Comparison of ENCODE assay signal across 18 cellular contexts in the genomic region with DNA sequence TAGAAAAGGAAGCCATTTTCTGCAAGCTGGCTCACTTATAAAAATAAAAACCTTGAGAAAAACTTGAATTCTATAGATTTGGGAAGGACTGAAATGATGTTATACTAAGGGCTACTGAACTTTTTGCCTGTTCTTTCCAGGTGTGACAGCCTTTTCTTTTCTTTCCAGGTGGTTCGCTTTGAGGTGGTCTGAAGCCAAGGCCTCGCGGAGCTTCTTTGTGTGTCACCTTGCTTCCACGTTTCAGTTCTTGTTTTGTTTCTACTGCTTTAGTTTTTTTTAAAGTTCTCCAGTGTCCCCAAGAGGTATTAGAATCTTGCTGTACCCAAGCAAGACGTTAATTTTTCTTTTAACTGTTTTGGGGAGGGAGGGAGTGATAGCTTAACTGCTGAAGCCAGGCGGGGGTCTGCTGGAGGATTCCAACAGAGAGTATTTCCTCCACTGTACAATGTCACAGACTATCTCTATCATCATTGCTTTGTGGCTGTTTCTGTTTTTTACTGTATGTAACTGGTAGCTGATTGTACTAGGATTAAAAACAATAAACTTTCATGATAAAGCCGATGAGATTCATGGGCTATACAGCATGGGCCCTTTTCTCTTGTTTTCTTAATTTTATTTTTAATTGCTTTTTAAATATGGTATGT. TPM values are rescaled to one million over a fixed set of nuclear protein-coding genes. Genes with fewer than 3 reads are reported as not detected.
DNase-seq lines count a peak whose midpoint lies in the region; ATAC-seq and TF ChIP-seq lines count a peak whose summit lies in the region.
"Had no signal": no experiment of that assay in that cellular context is flagged by ENCODE, and none has a peak within 500 bp of the region (broad histone marks: within the 10 kb centered on the region; RNA-seq: fewer than 3 reads in every experiment).

No MANE protein-coding gene starts in this region.

- no peak for TF ChIP-seq CTCF in activated CD8-positive, alpha-beta T cell treated with anti-CD3 and anti-CD28 coated beads for 36 hours (IDR thresholded peaks at IDR 0.05)
- TF ChIP-seq CTCF in natural killer cell (IDR thresholded peaks at IDR 0.05): no peak

- no peaks in the 10 kb centered on the region for H3K9me3 Mint-ChIP-seq in activated CD4-positive, alpha-beta T cell treated with anti-CD3 and anti-CD28 coated beads for 36 hours (ENCODE audit: low read depth)
- no peaks in the 10 kb centered on the region for H3K9me3 Mint-ChIP-seq in activated CD8-positive, alpha-beta T cell treated with anti-CD3 and anti-CD28 coated beads for 36 hours
- no peaks in the 10 kb centered on the region for H3K9me3 Mint-ChIP-seq in natural killer cell
- H3K9me3 Mint-ChIP-seq: neural crest cell had no signal

- intact Hi-C loops in activated CD4-positive, alpha-beta T cell treated with anti-CD3 and anti-CD28 coated beads for 36 hours (cut with DNase I, micrococcal nuclease): no loop called here
- intact Hi-C loops in activated CD8-positive, alpha-beta T cell treated with anti-CD3 and anti-CD28 coated beads for 36 hours (cut with micrococcal nuclease): loop anchor here (10.0 kb wide), 1 partner anchor 221 kb away; the partner anchor contains the start of gene LTBP2
- intact Hi-C loops in natural killer cell (cut with micrococcal nuclease): no loop called here

- CTCF ChIA-PET in activated CD4-positive, alpha-beta T cell treated with anti-CD3 and anti-CD28 coated beads for 36 hours (lab: Charles Lee): interaction anchor here (0.6 to 6.3 kb wide), 8 partner anchors 11 to 900 kb away, joined by 3 to 38 read pairs (median 4); partner anchors contain the start of gene DLST
- CTCF ChIA-PET in activated CD8-positive, alpha-beta T cell treated with anti-CD3 and anti-CD28 coated beads for 36 hours (lab: Charles Lee): interaction anchor here (0.8 to 4.9 kb wide), 7 partner anchors 19 to 253 kb away, joined by 3 to 32 read pairs (median 4); no protein-coding TSS in a partner anchor

- no peak for ATAC-seq in activated CD4-positive, alpha-beta T cell treated with anti-CD3 and anti-CD28 coated beads for 36 hours
- ATAC-seq in GM21423 (IDR thresholded peaks at IDR 0.05; ENCODE audit: unreplicated experiment) (peak; percentile 46), natural killer cell (no peak), HG03135 (IDR thresholded peaks at IDR 0.05; ENCODE audit: unreplicated experiment) (no peak)
- peak; percentile 13 for ATAC-seq in activated CD8-positive, alpha-beta T cell treated with anti-CD3 and anti-CD28 coated beads for 36 hours
- ATAC-seq: heart left ventricle, left cardiac atrium had no signal

- POLR2A ChIA-PET in activated CD4-positive, alpha-beta T cell treated with anti-CD3 and anti-CD28 coated beads for 36 hours (lab: Charles Lee): interaction anchor here (0.8 kb wide), 1 partner anchor 232 kb away, joined by 10 read pairs; no protein-coding TSS in a partner anchor
- POLR2A ChIA-PET in activated CD8-positive, alpha-beta T cell treated with anti-CD3 and anti-CD28 coated beads for 36 hours (lab: Charles Lee): interaction anchor here (0.7 to 1.3 kb wide), 4 partner anchors 16 to 214 kb away, joined by 3 to 5 read pairs (median 3); no protein-coding TSS in a partner anchor

- peaks cover 58% of the 10 kb centered on the region for H3K4me1 Mint-ChIP-seq in activated CD4-positive, alpha-beta T cell treated with anti-CD3 and anti-CD28 coated beads for 36 hours
- H3K4me1 Mint-ChIP-seq in activated CD8-positive, alpha-beta T cell treated with anti-CD3 and anti-CD28 coated beads for 36 hours (ENCODE audit: low read depth): peaks cover 60% of the 10 kb centered on the region
- H3K4me1 Mint-ChIP-seq in natural killer cell: peaks cover 30 to 37% of the 10 kb centered on the region in 2 donors
- H3K4me1 Mint-ChIP-seq: neural crest cell had no signal

- no peaks in the 10 kb centered on the region for H3K27me3 Mint-ChIP-seq in activated CD4-positive, alpha-beta T cell treated with anti-CD3 and anti-CD28 coated beads for 36 hours
- H3K27me3 Mint-ChIP-seq in activated CD8-positive, alpha-beta T cell treated with anti-CD3 and anti-CD28 coated beads for 36 hours: no peaks in the 10 kb centered on the region
- H3K27me3 Mint-ChIP-seq in natural killer cell (ENCODE audit: low read depth in 2 of 2): no peaks in the 10 kb centered on the region

- no peak overlapping the region for H3K4me3 Mint-ChIP-seq in activated CD4-positive, alpha-beta T cell treated with anti-CD3 and anti-CD28 coated beads for 36 hours
- H3K4me3 Mint-ChIP-seq in activated CD8-positive, alpha-beta T cell treated with anti-CD3 and anti-CD28 coated beads for 36 hours: peak overlapping the region; percentile 15
- H3K4me3 Mint-ChIP-seq in natural killer cell: no peak overlapping the region
- H3K4me3 Mint-ChIP-seq: neural crest cell had no signal

- DNase-seq in activated CD4-positive, alpha-beta T cell treated with anti-CD3 and anti-CD28 coated beads for 36 hours: peak; percentile 25
- no peak for DNase-seq in activated CD4-positive, alpha-beta T cell treated with anti-CD3 and anti-CD28 coated beads for 4 hours
- DNase-seq in activated CD8-positive, alpha-beta T cell treated with anti-CD3 and anti-CD28 coated beads for 36 hours: peak; percentile 23
- DNase-seq in natural killer cell: no peak
- no peak for DNase-seq in SW480 (ENCODE audit: low spot score)
- no peak for DNase-seq in NCI-H146 treated with DMSO at 0.1 percent for 48 hours (lab: John Stamatoyannopoulos, UW; ENCODE audit: unreplicated experiment)
- DNase-seq: 8988T, cerebellar nuclear complex, erythroblast, heart left ventricle, KG1, left cardiac atrium, NCI-H1694, NCI-H526 treated with DMSO at 0.1 percent for 48 hours had no signal

- H3K36me3 Mint-ChIP-seq in activated CD4-positive, alpha-beta T cell treated with anti-CD3 and anti-CD28 coated beads for 36 hours (ENCODE audit: low read depth): peaks cover 40% of the 10 kb centered on the region
- peaks cover 18% of the 10 kb centered on the region for H3K36me3 Mint-ChIP-seq in activated CD8-positive, alpha-beta T cell treated with anti-CD3 and anti-CD28 coated beads for 36 hours (ENCODE audit: low read depth)
- H3K36me3 Mint-ChIP-seq in natural killer cell: no peaks in the 10 kb centered on the region

- peak overlapping the region; percentile 84 for H3K27ac Mint-ChIP-seq in activated CD4-positive, alpha-beta T cell treated with anti-CD3 and anti-CD28 coated beads for 36 hours
- H3K27ac Mint-ChIP-seq in activated CD8-positive, alpha-beta T cell treated with anti-CD3 and anti-CD28 coated beads for 36 hours: peak overlapping the region; percentile 70
- H3K27ac Mint-ChIP-seq in natural killer cell: peak overlapping the region; percentile 97 to 98

RNA-seq across cellular contexts. Expression of gene PROX2, which starts 40.2 kb away (rescaled TPM):
- under 1 TPM; 0.11 to 0.23 TPM for total RNA-seq in activated CD4-positive, alpha-beta T cell treated with anti-CD3 and anti-CD28 coated beads for 36 hours
- total RNA-seq in activated CD8-positive, alpha-beta T cell treated with anti-CD3 and anti-CD28 coated beads for 36 hours: under 1 TPM; 0.38 to 0.65 TPM
- 1 to 10 TPM; 5.1 to 7.1 (median 5.7) TPM for total RNA-seq in natural killer cell
- total RNA-seq: heart left ventricle, left cardiac atrium, neural crest cell, temporal lobe had no signal

RNA-seq across cellular contexts. Expression of gene DLST, which starts 46.0 kb away (rescaled TPM):
- total RNA-seq in activated CD4-positive, alpha-beta T cell treated with anti-CD3 and anti-CD28 coated beads for 36 hours: 100 to 1,000 TPM; 103 to 120 TPM
- total RNA-seq in activated CD8-positive, alpha-beta T cell treated with anti-CD3 and anti-CD28 coated beads for 36 hours: 100 to 1,000 TPM; 110 to 113 TPM
- 100 to 1,000 TPM; 161 to 180 (median 163) TPM for total RNA-seq in natural killer cell

Comparison
In these comparisons a context has a peak if more than half of its experiments do, and no peak if none do; other contexts are left out.
1. DNase-seq: peak in activated CD4-positive, alpha-beta T cell treated with anti-CD3 and anti-CD28 coated beads for 36 hours (single experiment) and activated CD8-positive, alpha-beta T cell treated with anti-CD3 and anti-CD28 coated beads for 36 hours (single experiment); none in activated CD4-positive, alpha-beta T cell treated with anti-CD3 and anti-CD28 coated beads for 4 hours (0 of 2), natural killer cell (single experiment), SW480 (single experiment) and NCI-H146 treated with DMSO at 0.1 percent for 48 hours (single experiment).
2. ATAC-seq: peak in GM21423 (single experiment) and activated CD8-positive, alpha-beta T cell treated with anti-CD3 and anti-CD28 coated beads for 36 hours (single experiment); none in activated CD4-positive, alpha-beta T cell treated with anti-CD3 and anti-CD28 coated beads for 36 hours (single experiment), natural killer cell (0 of 3) and HG03135 (single experiment).
3. Peak in every context shown above with its lines, with median percentiles within 50 percentile points of each other: H3K27ac Mint-ChIP-seq.